In the genomic region with DNA sequence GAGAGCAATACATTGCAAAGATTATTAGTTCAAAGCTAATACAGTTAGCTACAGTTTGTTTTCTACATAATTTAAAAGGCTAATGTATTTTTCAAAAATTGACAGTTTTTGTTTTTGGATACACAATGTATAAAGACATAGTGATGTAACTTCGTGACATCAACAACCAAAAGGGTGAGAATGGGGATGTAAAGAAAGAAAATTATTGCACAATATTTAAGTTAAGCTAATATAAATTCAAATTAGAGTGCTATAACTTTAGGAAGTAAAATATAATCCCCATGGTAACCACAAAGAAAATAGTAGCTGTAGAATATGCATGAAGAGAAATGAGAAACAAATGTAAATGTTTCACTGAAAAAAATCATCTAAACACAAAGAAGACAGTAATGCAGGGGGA, we compare ENCODE assay signal across 8 cellular contexts.
"Had no signal": no experiment of that assay in that cellular context is flagged by ENCODE, and none has a peak within 500 bp of the region (broad histone marks: within the 10 kb centered on the region; RNA-seq: fewer than 3 reads in every experiment).

No MANE protein-coding gene starts in this region.

- FAIRE-seq: G401.6, GM12878, GM12891, GM12892, GM18507, GM19239 had no signal

- H3K4me3 ChIP-seq: GM12878 had no signal

- DNase-seq: GDM1, GF-D8 had no signal

- ATAC-seq: GM12878 had no signal
